In the genomic region with DNA sequence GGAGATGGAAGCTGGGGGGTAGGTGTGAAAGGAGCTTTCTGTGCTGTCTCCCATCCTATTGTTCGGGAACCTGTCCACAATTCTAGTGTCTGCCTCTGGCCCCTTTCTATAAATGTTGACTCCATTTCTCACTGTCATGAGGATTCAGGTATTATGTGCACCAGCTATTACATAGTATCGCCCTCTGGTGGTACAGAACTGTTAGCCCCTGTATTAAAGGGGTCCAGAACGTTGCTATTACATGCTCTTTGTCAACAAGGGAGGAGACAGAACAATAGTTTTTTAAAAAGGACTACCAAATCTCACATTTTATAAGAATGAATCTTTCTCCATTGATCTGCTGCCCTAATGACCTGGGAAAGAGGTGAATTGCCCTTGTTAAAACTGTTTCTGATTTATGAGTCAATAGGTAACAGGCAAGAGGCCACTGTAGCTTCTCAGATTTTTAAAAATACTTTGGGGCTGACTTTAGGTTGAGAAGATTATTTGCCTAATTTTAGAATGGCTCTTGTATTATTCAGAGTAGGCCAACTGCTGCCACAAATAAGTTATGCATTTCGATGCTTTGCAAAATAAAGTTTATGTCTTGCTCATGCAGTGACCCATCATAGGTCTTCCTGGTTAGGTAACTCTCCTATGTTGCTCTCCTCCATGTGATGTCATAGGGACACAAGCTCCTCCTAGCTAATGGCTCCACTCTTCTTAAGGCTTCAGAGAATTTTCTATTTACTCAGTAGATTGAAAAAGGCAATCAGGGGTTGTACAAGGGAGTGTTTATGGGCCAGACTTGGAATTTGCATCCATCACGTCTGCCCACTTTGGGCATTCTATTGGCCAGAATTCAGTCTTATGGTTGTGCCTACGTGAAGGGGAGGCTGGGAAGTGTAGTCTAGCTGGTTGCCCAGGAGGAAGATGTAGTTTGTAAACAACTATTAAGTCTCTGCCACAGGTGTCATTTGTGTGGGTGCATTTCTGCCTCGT, we compare ENCODE assay signal across 9 cellular contexts. TPM values are rescaled to one million over a fixed set of nuclear protein-coding genes. Genes with fewer than 3 reads are reported as not detected.
A peak's percentile ranks its signal among the peaks of the same experiment; 100 is the strongest.
DNase-seq lines count a peak whose midpoint lies in the region; ATAC-seq and TF ChIP-seq lines count a peak whose summit lies in the region.
"Had no signal": no experiment of that assay in that cellular context is flagged by ENCODE, and none has a peak within 500 bp of the region (broad histone marks: within the 10 kb centered on the region; RNA-seq: fewer than 3 reads in every experiment).

No MANE protein-coding gene starts in this region.

- H3K9me3 ChIP-seq in BE2C: no peaks in the 10 kb centered on the region
- no peaks in the 10 kb centered on the region for H3K9me3 ChIP-seq in cardiac muscle cell (ENCODE audit: low read depth)

- H3K4me3 ChIP-seq in BE2C (ENCODE audit: low read depth, low read length): no peak overlapping the region
- no peak overlapping the region for H3K4me3 ChIP-seq in WI38 (ENCODE audit: low read depth, low read length)
- no peak overlapping the region for H3K4me3 ChIP-seq in cardiac muscle cell

- TF ChIP-seq CTCF in BE2C (IDR thresholded peaks at IDR 0.05; ENCODE audit: low read depth, low read length): peak; percentile 93
- peak; percentile 64; the same call in 1 of the 2 replicates for TF ChIP-seq CTCF in GM12874 (IDR thresholded peaks at IDR 0.05; ENCODE audit: insufficient read depth, low read depth, low read length)
- peak; percentile 57 for TF ChIP-seq CTCF in WI38 (IDR thresholded peaks at IDR 0.05; ENCODE audit: low read depth, low read length)
- peak; percentile 81 for TF ChIP-seq CTCF in cardiac muscle cell (IDR thresholded peaks at IDR 0.05; ENCODE audit: low read depth, low read length)

- no peaks in the 10 kb centered on the region for H3K4me1 ChIP-seq in BE2C
- peaks cover 28% of the 10 kb centered on the region for H3K4me1 ChIP-seq in cardiac muscle cell (ENCODE audit: low read depth)

- H3K27me3 ChIP-seq in BE2C (peaks cover 4% of the 10 kb centered on the region; the same call in 1 of the 2 replicates), cardiac muscle cell (no peaks in the 10 kb centered on the region)

- H3K36me3 ChIP-seq in BE2C: no peaks in the 10 kb centered on the region
- no peaks in the 10 kb centered on the region for H3K36me3 ChIP-seq in cardiac muscle cell

- peak; percentile 43 for DNase-seq in BE2C
- DNase-seq in NCI-H146 treated with DMSO at 0.1 percent for 48 hours (lab: John Stamatoyannopoulos, UW; ENCODE audit: unreplicated experiment): peak; percentile 54
- DNase-seq in cardiac muscle cell (ENCODE audit: low read depth in 1 of 2, low spot score in 1 of 2): peak; percentile 65 to 76
- DNase-seq in stimulated activated naive CD8-positive, alpha-beta T cell treated with anti-CD3 and anti-CD28 coated beads, Interleukin-15, Interleukin-2, amounts not matched to agents 100 U/mL and 50 U/mL, for 24 hours: peak; percentile 21

- H3K27ac ChIP-seq in cardiac muscle cell: no peak overlapping the region

- peak; percentile 70 for ATAC-seq in HG02759 (IDR thresholded peaks at IDR 0.05; ENCODE audit: unreplicated experiment)
- peak; percentile 88 for ATAC-seq in stimulated activated naive CD8-positive, alpha-beta T cell treated with anti-CD3 and anti-CD28 coated beads, Interleukin-15, Interleukin-2, amounts not matched to agents 100 U/mL and 50 U/mL, for 24 hours
- ATAC-seq in HG03457 (IDR thresholded peaks at IDR 0.05; ENCODE audit: unreplicated experiment): no peak

RNA-seq across cellular contexts. Expression of gene DCANP1, which starts 20.8 kb away (rescaled TPM):
- not detected for polyA plus RNA-seq in BE2C (2012; ENCODE audit: insufficient read depth, insufficient read length, low read depth)
- not detected in 2 replicates for total RNA-seq in cardiac muscle cell
- not detected in 2 replicates for polyA plus RNA-seq in cardiac muscle cell
- total RNA-seq: T-helper 2 cell treated with Interferon-gamma antibody and Interleukin-4, amounts not matched to agents 100 ng/mL and 5 ng/mL, for 36 hours had no signal

RNA-seq across cellular contexts. Expression of gene TIFAB, which starts 25.8 kb away (rescaled TPM):
- polyA plus RNA-seq in BE2C (2012; ENCODE audit: insufficient read depth, insufficient read length, low read depth): not detected
- total RNA-seq in cardiac muscle cell: not detected in 2 replicates
- polyA plus RNA-seq in cardiac muscle cell: not detected in 2 replicates
- total RNA-seq: T-helper 2 cell treated with Interferon-gamma antibody and Interleukin-4, amounts not matched to agents 100 ng/mL and 5 ng/mL, for 36 hours had no signal

RNA-seq across cellular contexts. Expression of gene MACROH2A1, which starts 27.4 kb away (rescaled TPM):
- polyA plus RNA-seq in BE2C (2012; ENCODE audit: insufficient read depth, insufficient read length, low read depth): 244 TPM
- total RNA-seq in cardiac muscle cell: 584 and 644 TPM in 2 replicates
- 327 and 386 TPM in 2 replicates for polyA plus RNA-seq in cardiac muscle cell
